23 cellular contexts compared by ENCODE assay signal in genomic region chr20:43766917-43767316, GRCh38. TPM values are rescaled to one million over a fixed set of nuclear protein-coding genes. Genes with fewer than 3 reads are reported as not detected.
DNase-seq lines count a peak whose midpoint lies in the region; ATAC-seq, FAIRE-seq and TF ChIP-seq lines count a peak whose summit lies in the region.
"Had no signal": no experiment of that assay in that cellular context is flagged by ENCODE, and none has a peak within 500 bp of the region (broad histone marks: within the 10 kb centered on the region; RNA-seq: fewer than 3 reads in every experiment).

No MANE protein-coding gene starts in this region.

- no peak overlapping the region for H2BK5ac ChIP-seq in neuronal stem cell (ENCODE audit: low read length)

- H2AK5ac ChIP-seq in neuronal stem cell (ENCODE audit: low read depth, low read length), result peak overlapping the region; percentile 93

- H3K36me3 ChIP-seq in GM23338 (ENCODE audit: insufficient read depth) (no peaks in the 10 kb centered on the region), neuronal stem cell (replicated peaks in 1 of 2; ENCODE audit: control insufficient read depth in 2 of 2, insufficient read depth in 2 of 2, low read length in 2 of 2) (no peaks in the 10 kb centered on the region)

- H3K79me2 ChIP-seq in GM23338 (replicated peaks; ENCODE audit: insufficient read depth), result no peaks in the 10 kb centered on the region

- H3F3A ChIP-seq in GM23338 (replicated peaks; ENCODE audit: low read depth), result no peaks in the 10 kb centered on the region

- H4K91ac ChIP-seq in neuronal stem cell (ENCODE audit: low read depth, low read length, poor library complexity), result peak overlapping the region; percentile 41

- POLR2A ChIA-PET in A549 (lab: Yijun Ruan, JAX), result no interaction called here

- ATAC-seq in A549 (peak; percentile 45 to 51; a peak in 4 of 6 replicates), GM23338 (peak; percentile 33; the same call in 2 of the 3 replicates), GM19463 (IDR thresholded peaks at IDR 0.05; ENCODE audit: unreplicated experiment) (no peak)
- no peak for ATAC-seq in activated CD8-positive, alpha-beta memory T cell treated with anti-CD3 and anti-CD28 coated beads, Interleukin-2, amount 10 ng/mL, durations not matched to agents 7 days and 5 days

- no peak overlapping the region for H3K9ac ChIP-seq in neuronal stem cell (ENCODE audit: low read depth, low read length, poor library complexity)

- H4K20me1 ChIP-seq in GM23338 (replicated peaks; ENCODE audit: insufficient read depth), result no peaks in the 10 kb centered on the region

- FAIRE-seq in A549 (lab: Jason Lieb, UNC), result no peak

- H3K23ac ChIP-seq in neuronal stem cell (ENCODE audit: low read depth, low read length, poor library complexity), result no peak overlapping the region

- H3K27me3 Mint-ChIP-seq in GM23338 (ENCODE audit: insufficient read depth, low read depth, poor library complexity), result peaks cover 3% of the 10 kb centered on the region
- peaks cover 51% of the 10 kb centered on the region for H3K27me3 Mint-ChIP-seq in activated CD8-positive, alpha-beta memory T cell treated with anti-CD3 and anti-CD28 coated beads, Interleukin-2, amount 10 ng/mL, durations not matched to agents 7 days and 5 days

- H3K36me3 Mint-ChIP-seq in GM23338 (ENCODE audit: low read depth), result no peaks in the 10 kb centered on the region
- H3K36me3 Mint-ChIP-seq in activated CD8-positive, alpha-beta memory T cell treated with anti-CD3 and anti-CD28 coated beads, Interleukin-2, amount 10 ng/mL, durations not matched to agents 7 days and 5 days, result peaks cover 1% of the 10 kb centered on the region
- H3K36me3 Mint-ChIP-seq: CD4-positive, alpha-beta memory T cell had no signal

- H3K79me1 ChIP-seq in neuronal stem cell (ENCODE audit: low read depth, low read length), result no peaks in the 10 kb centered on the region

- no peak overlapping the region for H3K4me3 ChIP-seq in A549
- H3K4me3 ChIP-seq in GM23338, result no peak overlapping the region
- no peak overlapping the region for H3K4me3 ChIP-seq in neuronal stem cell (ENCODE audit: low read length in 2 of 2)
- H3K4me3 ChIP-seq: GM12878, SK-N-MC had no signal

- peak overlapping the region; percentile 6 for H2BK120ac ChIP-seq in neuronal stem cell (ENCODE audit: low read depth, low read length)

- H3K4me2 ChIP-seq in A549 (no peak overlapping the region), GM23338 (no peak overlapping the region), neuronal stem cell (ENCODE audit: insufficient read depth, low read length, poor library complexity, severe bottlenecking) (no peak overlapping the region)

- no peak overlapping the region for H3K4me3 Mint-ChIP-seq in GM23338
- H3K4me3 Mint-ChIP-seq in activated CD8-positive, alpha-beta memory T cell treated with anti-CD3 and anti-CD28 coated beads, Interleukin-2, amount 10 ng/mL, durations not matched to agents 7 days and 5 days, result no peak overlapping the region
- H3K4me3 Mint-ChIP-seq: CD4-positive, alpha-beta memory T cell had no signal

- no peaks in the 10 kb centered on the region; the same call in 2 of the 3 replicates for H3K9me3 Mint-ChIP-seq in GM23338
- H3K9me3 Mint-ChIP-seq in activated CD8-positive, alpha-beta memory T cell treated with anti-CD3 and anti-CD28 coated beads, Interleukin-2, amount 10 ng/mL, durations not matched to agents 7 days and 5 days (ENCODE audit: low read depth), result no peaks in the 10 kb centered on the region
- H3K9me3 Mint-ChIP-seq: CD4-positive, alpha-beta memory T cell had no signal

- TF ChIP-seq RAD21 in A549 (conservative IDR thresholded peaks at IDR 0.05 in 1 of 2, IDR thresholded peaks at IDR 0.05 in 1 of 2), result no peak

- peak overlapping the region; percentile 27 for H3K14ac ChIP-seq in neuronal stem cell (ENCODE audit: low read length)

- no peak overlapping the region for H3K4ac ChIP-seq in neuronal stem cell (ENCODE audit: low read length)

- H3K9me2 ChIP-seq in GM23338 (ENCODE audit: insufficient read depth), result no peaks in the 10 kb centered on the region

- DNase-seq in A549 (ENCODE audit: low read depth in 1 of 2, low spot score in 1 of 2) (no peak), GM23338 (ENCODE audit: low spot score) (no peak), neuronal stem cell (ENCODE audit: low spot score) (no peak)
- no peak for DNase-seq in activated CD8-positive, alpha-beta memory T cell treated with anti-CD3 and anti-CD28 coated beads, Interleukin-2, amount 10 ng/mL, durations not matched to agents 7 days and 5 days
- DNase-seq in activated T-cell treated with anti-CD3 and anti-CD28 coated beads, Interleukin-2, amount 50 U/mL, for 1 hour, result no peak
- DNase-seq: CD4-positive, alpha-beta memory T cell; COR-L47; GDM1; Karpas-422; NCI-H1417 treated with DMSO at 0.1 percent for 48 hours; NCI-H1694 treated with DMSO at 0.1 percent for 48 hours; NCI-H2081; NCI-H2227 treated with DMSO at 0.1 percent for 48 hours; NCI-H526 treated with DMSO at 0.1 percent for 48 hours; SIG-M5 had no signal

- TF ChIP-seq EP300 in A549 (IDR thresholded peaks at IDR 0.05), result no peak

- 24% methylated on average over 8 of the region's 9 CpGs for WGBS in A549 (ENCODE audit: missing lambda C conversion rate)
- WGBS in neuronal stem cell (ENCODE audit: extremely low coverage in 2 of 2, insufficient read length in 2 of 2, insufficient replicate concordance in 1 of 2), 2 donors, result no CpG with 5 or more reads among the region's 9 CpGs

- H3K27me3 ChIP-seq in GM23338 (ENCODE audit: insufficient read depth), result no peaks in the 10 kb centered on the region
- H3K27me3 ChIP-seq in neuronal stem cell (ENCODE audit: control insufficient read depth in 3 of 3, insufficient read depth in 3 of 3, low read depth in 1 of 3, low read length in 3 of 3), result peaks cover 0 to 6% (median 0%) of the 10 kb centered on the region in 3 experiments

- H3K27ac ChIP-seq in A549 (no peak overlapping the region), GM23338 (ENCODE audit: low read depth) (no peak overlapping the region), cingulate gyrus (ENCODE audit: low read depth, low read length) (peak overlapping the region; percentile 35), neuronal stem cell (replicated peaks; ENCODE audit: low read length) (no peak overlapping the region)
- H3K27ac ChIP-seq: RWPE1, SK-N-MC had no signal

- H3K18ac ChIP-seq in neuronal stem cell (ENCODE audit: low read length), result peak overlapping the region; percentile 84

- H3K4me1 ChIP-seq in A549, result no peaks in the 10 kb centered on the region
- H3K4me1 ChIP-seq in GM23338 (ENCODE audit: insufficient read depth), result peaks cover 12% of the 10 kb centered on the region
- H3K4me1 ChIP-seq in neuronal stem cell (ENCODE audit: control insufficient read depth in 2 of 2, insufficient read depth in 1 of 2, low read depth in 1 of 2, low read length in 2 of 2), result peaks cover 19 to 22% of the 10 kb centered on the region in 2 donors

- no peak overlapping the region for H3K27ac Mint-ChIP-seq in GM23338
- no peak overlapping the region for H3K27ac Mint-ChIP-seq in activated CD8-positive, alpha-beta memory T cell treated with anti-CD3 and anti-CD28 coated beads, Interleukin-2, amount 10 ng/mL, durations not matched to agents 7 days and 5 days
- H3K27ac Mint-ChIP-seq: CD4-positive, alpha-beta memory T cell had no signal

- no peak overlapping the region for H2BK12ac ChIP-seq in neuronal stem cell (ENCODE audit: low read length)

- TF ChIP-seq CTCF in A549 (IDR thresholded peaks at IDR 0.05), result no peak
- no peak for TF ChIP-seq CTCF in GM23338 (conservative IDR thresholded peaks at IDR 0.05; ENCODE audit: low read depth in 2 of 2)

- H3K9me3 ChIP-seq in A549, result no peaks in the 10 kb centered on the region
- H3K9me3 ChIP-seq in neuronal stem cell (replicated peaks in 1 of 2; ENCODE audit: control insufficient read depth in 2 of 2, insufficient read depth in 1 of 2, low read depth in 1 of 2, low read length in 2 of 2), result no peaks in the 10 kb centered on the region

- peak overlapping the region; percentile 4 for H2BK15ac ChIP-seq in neuronal stem cell (ENCODE audit: low read length)

- no peak overlapping the region for H4K8ac ChIP-seq in neuronal stem cell (ENCODE audit: low read depth, low read length)

- H2AFZ ChIP-seq in GM23338 (0 out of 2 replicates have a peak overlapping the region, but pooled peaks have one; percentile 38), neuronal stem cell (ENCODE audit: low read length) (no peak overlapping the region)

- TF ChIP-seq POLR2A in A549 (IDR thresholded peaks at IDR 0.05; ENCODE audit: low read length), result no peak

- peaks cover 12% of the 10 kb centered on the region for H3K4me1 Mint-ChIP-seq in GM23338
- H3K4me1 Mint-ChIP-seq in activated CD8-positive, alpha-beta memory T cell treated with anti-CD3 and anti-CD28 coated beads, Interleukin-2, amount 10 ng/mL, durations not matched to agents 7 days and 5 days, result no peaks in the 10 kb centered on the region

- CTCF ChIA-PET in A549 (lab: Yijun Ruan, JAX), result interaction anchor here (0.6 to 6.0 kb wide), 3 partner anchors 17 to 315 kb away, joined by 3 to 43 read pairs (median 3); no protein-coding TSS in a partner anchor
- CTCF ChIA-PET in activated CD8-positive, alpha-beta memory T cell treated with anti-CD3 and anti-CD28 coated beads, Interleukin-2, amount 10 ng/mL, durations not matched to agents 7 days and 5 days (lab: Charles Lee), result no interaction called here

TF ChIP-seq in A549, 52 proteins besides CTCF, POLR2A, EP300 and RAD21 (continues in another document):
- no peak for TF ChIP-seq POLR2AphosphoS2 (conservative IDR thresholded peaks at IDR 0.05; ENCODE audit: low read length)
- TF ChIP-seq HOXA7 (CRISPR knock-in tag; IDR thresholded peaks at IDR 0.05), result no peak
- TF ChIP-seq CBX8 (IDR thresholded peaks at IDR 0.05), result no peak
- TF ChIP-seq JUNB (IDR thresholded peaks at IDR 0.05), result no peak
- no peak for TF ChIP-seq CEBPB (IDR thresholded peaks at IDR 0.05)
- no peak for TF ChIP-seq SREBF2 (IDR thresholded peaks at IDR 0.05)

RNA-seq across cellular contexts. Expression of gene GTSF1L, which starts 40.1 kb away (rescaled TPM):
- polyA plus RNA-seq in A549 (2011; rRNA removed) (not detected in 2 replicates), A549 (2017; fragmentation: RNase III; extraction: RNeasy Plus Mini Kit Qiagen cat#74134 plus additional on column Dnase treatment) (not detected in 3 replicates), GM23338 (2016; fragmentation: Nextera tagmentation; extraction: Ambion mirVana) (not detected in 2 replicates)
- not detected in 2 replicates for polyA plus RNA-seq in A549 (2012; cell fraction: cytosol; rRNA removed)
- not detected in 2 replicates for polyA plus RNA-seq in A549 (2012; cell fraction: nucleus; rRNA removed)
- not detected in 2 replicates for polyA minus RNA-seq in A549 (2011; rRNA and poly(A)+ RNA removed)
- total RNA-seq in GM23338 (2014; rRNA removed; shearing (Covaris generic)), result not detected in 2 replicates
- polyA plus RNA-seq in neuronal stem cell (2013, experiment 1 of 2), result not detected
- polyA plus RNA-seq in neuronal stem cell (2013, experiment 2 of 2), result not detected
- under 1 TPM in 1 of 2 experiments, not detected in 1; 0.28 TPM for total RNA-seq in activated CD8-positive, alpha-beta memory T cell treated with anti-CD3 and anti-CD28 coated beads, Interleukin-2, amount 10 ng/mL, durations not matched to agents 7 days and 5 days
- total RNA-seq: A673; CD4-positive, alpha-beta memory T cell; HT-29; NCI-H460 had no signal
- polyA plus RNA-seq: CD4-positive, alpha-beta memory T cell had no signal

Comparison
In these comparisons a context has a peak if more than half of its experiments do, and no peak if none do; other contexts are left out.
1. ATAC-seq: peak in A549 (2 of 2) and GM23338 (single experiment); none in GM19463 (single experiment) and activated CD8-positive, alpha-beta memory T cell treated with anti-CD3 and anti-CD28 coated beads, Interleukin-2, amount 10 ng/mL, durations not matched to agents 7 days and 5 days (single experiment).